ENCODE assay signal across 1 cellular context in the genomic region with DNA sequence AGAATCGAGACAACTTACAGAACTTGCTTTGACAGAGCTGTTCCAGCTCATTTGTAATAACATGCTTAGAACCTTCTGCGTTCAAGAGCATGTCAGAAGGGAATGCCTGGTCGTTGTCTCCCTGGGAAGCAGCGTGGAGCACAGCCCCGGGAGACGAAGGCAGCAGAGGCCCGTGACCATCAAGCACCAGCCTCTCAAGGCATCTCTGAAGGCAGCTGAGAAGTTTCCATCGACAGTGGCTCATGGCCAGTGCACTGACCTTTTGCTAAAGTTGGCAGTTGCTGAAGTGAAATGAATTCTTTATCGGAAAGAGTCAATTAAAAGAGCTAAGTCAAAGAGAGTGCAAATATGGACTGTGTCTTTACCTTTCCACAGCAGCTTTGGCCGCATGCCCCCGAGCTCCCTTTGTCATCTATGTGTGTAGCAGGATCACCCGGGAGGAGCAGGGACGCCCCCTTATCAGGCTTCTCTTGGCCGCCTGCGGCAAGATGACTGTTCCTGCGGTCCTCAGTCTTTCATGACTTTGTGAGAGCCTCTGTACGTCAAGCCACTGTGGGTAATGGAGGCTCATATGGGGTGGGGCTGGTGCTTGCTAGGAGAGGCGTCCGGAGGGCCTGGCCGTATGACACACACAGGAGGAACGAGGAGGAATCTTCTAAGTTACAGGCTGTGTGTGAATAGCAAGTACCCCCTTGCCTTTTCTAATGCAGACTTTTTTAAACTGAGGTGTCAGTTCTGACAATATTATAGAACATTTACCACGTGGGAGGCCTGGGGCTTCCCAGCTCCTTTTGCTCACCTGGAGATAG.
TF ChIP-seq lines count a peak whose summit lies in the region.

No MANE protein-coding gene starts in this region.

TF ChIP-seq in GM23338, 12 proteins besides CTCF, POLR2A, EP300 and RAD21 (continued from another document):
- TF ChIP-seq ZNF462 (CRISPR knock-in tag; IDR thresholded peaks at IDR 0.05) (no peak), POLR2AphosphoS5 (IDR thresholded peaks at IDR 0.05; ENCODE audit: low read depth) (no peak)
